ENCODE assay signal across 8 cellular contexts in genomic region chr6:18997375-18997826, GRCh38.
DNase-seq lines count a peak whose midpoint lies in the region; ATAC-seq and TF ChIP-seq lines count a peak whose summit lies in the region.

No MANE protein-coding gene starts in this region.

- H4K20me1 ChIP-seq in DND-41 (ENCODE audit: insufficient read depth, low read length), result no peaks in the 10 kb centered on the region

- no peak overlapping the region for H3K27ac ChIP-seq in DND-41 (ENCODE audit: low read length)

- no peak overlapping the region for H3K4me3 ChIP-seq in DND-41 (ENCODE audit: low read depth in 1 of 2, low read length in 2 of 2)

- no peaks in the 10 kb centered on the region for H3K27me3 ChIP-seq in DND-41 (ENCODE audit: insufficient read depth, low read length, poor library complexity)

- H3K79me2 ChIP-seq in DND-41 (ENCODE audit: insufficient read depth, low read length), result no peaks in the 10 kb centered on the region

- no peaks in the 10 kb centered on the region for H3K9me3 ChIP-seq in DND-41 (ENCODE audit: insufficient read depth, low read length, severe bottlenecking)

- no peak overlapping the region for H3K9ac ChIP-seq in DND-41 (ENCODE audit: low read depth, low read length)

- H3K36me3 ChIP-seq in DND-41 (ENCODE audit: insufficient read depth, low read length), result no peaks in the 10 kb centered on the region

- DNase-seq in DND-41 (no peak), NOMO-1 treated with DMSO at 0.1 percent for 48 hours (lab: John Stamatoyannopoulos, UW; ENCODE audit: unreplicated experiment) (peak; percentile 6), erythroblast (lab: John Stamatoyannopoulos, UW) (peak; percentile 5 to 14), pulmonary artery endothelial cell (ENCODE audit: low read depth, low spot score) (peak; percentile 3), T1000 (lab: John Stamatoyannopoulos, UW) (no peak), T-helper 9 cell (no peak)

- no peaks in the 10 kb centered on the region for H3K4me1 ChIP-seq in DND-41 (ENCODE audit: insufficient read depth, low read length)

- no peak overlapping the region for H2AFZ ChIP-seq in DND-41 (ENCODE audit: low read depth, low read length)

- no peak overlapping the region for H3K4me2 ChIP-seq in DND-41 (ENCODE audit: insufficient read depth, low read length)

- TF ChIP-seq POLR2A in erythroblast (IDR thresholded peaks at IDR 0.05; ENCODE audit: low read length), result no peak

- ATAC-seq in DND-41 (ENCODE audit: insufficient read depth, low read depth) (peak; percentile 76), GM19395 (IDR thresholded peaks at IDR 0.05; ENCODE audit: unreplicated experiment) (peak; percentile 97), HG03342 (IDR thresholded peaks at IDR 0.05; ENCODE audit: unreplicated experiment) (peak; percentile 98)

- peak; percentile 62 for TF ChIP-seq CTCF in DND-41 (IDR thresholded peaks at IDR 0.05; ENCODE audit: borderline replicate concordance, extremely low read depth, low read length, poor library complexity, severe bottlenecking)

Comparison
In these comparisons a context has a peak if more than half of its experiments do, and no peak if none do; other contexts are left out.
1. DNase-seq: peak in NOMO-1 treated with DMSO at 0.1 percent for 48 hours (single experiment), erythroblast (2 of 2) and pulmonary artery endothelial cell (single experiment); none in DND-41 (single experiment), T1000 (single experiment) and T-helper 9 cell (single experiment).
2. Peak in every context shown above with its lines, with median percentiles within 50 percentile points of each other: ATAC-seq.